23 cellular contexts compared by ENCODE assay signal in the genomic region with DNA sequence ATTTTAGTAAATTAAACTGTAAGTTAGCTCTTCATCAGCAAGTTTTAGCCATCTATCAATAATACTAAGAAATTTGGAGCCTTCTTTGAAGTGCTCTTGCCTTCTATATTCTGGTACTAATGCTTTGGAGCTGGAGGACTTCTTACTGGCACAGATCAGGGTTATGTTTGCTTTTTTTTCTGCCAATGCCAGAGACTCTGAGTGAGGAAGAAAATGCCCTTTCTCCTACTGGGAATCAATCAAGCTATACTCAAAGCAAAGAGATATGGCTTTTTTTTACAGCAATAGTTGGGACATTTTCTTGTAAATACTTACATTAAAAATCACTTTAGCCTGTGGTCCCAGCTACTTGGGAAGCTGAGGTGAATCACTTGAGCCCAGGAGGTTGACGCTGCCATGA. TPM values are rescaled to one million over a fixed set of nuclear protein-coding genes. Genes with fewer than 3 reads are reported as not detected.
DNase-seq lines count a peak whose midpoint lies in the region; ATAC-seq and TF ChIP-seq lines count a peak whose summit lies in the region.
"Had no signal": no experiment of that assay in that cellular context is flagged by ENCODE, and none has a peak within 500 bp of the region (broad histone marks: within the 10 kb centered on the region; RNA-seq: fewer than 3 reads in every experiment).

No MANE protein-coding gene starts in this region.

- H3K9ac ChIP-seq in adipocyte (ENCODE audit: low read length) (peak overlapping the region; percentile 61), liver (ENCODE audit: low read depth in 1 of 2, low read length in 2 of 2) (peak overlapping the region in 1 of 2 donors; percentile 39)

- TF ChIP-seq POLR2A in stomach (IDR thresholded peaks at IDR 0.05), result no peak

- TF ChIP-seq CTCF in CD8-positive, alpha-beta T cell (IDR thresholded peaks at IDR 0.05), result no peak
- TF ChIP-seq CTCF in liver (IDR thresholded peaks at IDR 0.05; ENCODE audit: low read depth, low read length, missing input control) (no peak), stomach (IDR thresholded peaks at IDR 0.05) (no peak)

- TF ChIP-seq EP300 in stomach (IDR thresholded peaks at IDR 0.05), result no peak

- no peak overlapping the region for H3K27ac ChIP-seq in CD8-positive, alpha-beta T cell (ENCODE audit: low read depth, low read length)
- peak overlapping the region; percentile 0 to 6 for H3K27ac ChIP-seq in liver (ENCODE audit: low read depth in 1 of 2, low read length in 2 of 2)
- peak overlapping the region in 3 of 5 donors; percentile 44 to 51 (median 46) for H3K27ac ChIP-seq in stomach
- H3K27ac ChIP-seq: epithelial cell of prostate had no signal

- H3K36me3 ChIP-seq in CD8-positive, alpha-beta T cell (ENCODE audit: insufficient read depth, low read length), result no peaks in the 10 kb centered on the region
- H3K36me3 ChIP-seq in adipocyte (ENCODE audit: control insufficient read depth, insufficient read depth, low read length, severe bottlenecking) (peaks cover 14% of the 10 kb centered on the region), liver (ENCODE audit: control insufficient read depth in 4 of 4, insufficient read depth in 3 of 4, low read depth in 1 of 4, low read length in 3 of 4) (no peaks in the 10 kb centered on the region), stomach (peaks cover 0 to 6% (median 0%) of the 10 kb centered on the region in 4 donors)

- ATAC-seq in CD8-positive, alpha-beta T cell, result no peak
- ATAC-seq in GM21786 (IDR thresholded peaks at IDR 0.05; ENCODE audit: unreplicated experiment), result no peak

- no peaks in the 10 kb centered on the region for H3K27me3 Mint-ChIP-seq in CD8-positive, alpha-beta T cell (ENCODE audit: low read depth)
- H3K27me3 Mint-ChIP-seq: activated CD4-positive, alpha-beta memory T cell treated with anti-CD3 and anti-CD28 coated beads for 36 hours; CD4-positive, alpha-beta memory T cell had no signal

- no peak overlapping the region for H3K4me3 Mint-ChIP-seq in CD8-positive, alpha-beta T cell
- H3K4me3 Mint-ChIP-seq: activated CD4-positive, alpha-beta memory T cell treated with anti-CD3 and anti-CD28 coated beads for 36 hours; CD4-positive, alpha-beta memory T cell; T-helper 2 cell treated with Interferon-gamma antibody and Interleukin-4, amounts not matched to agents 5 μg/mL and 100 μg/mL, for 36 hours had no signal

- H3K36me3 Mint-ChIP-seq in CD8-positive, alpha-beta T cell, result peaks cover 9% of the 10 kb centered on the region
- H3K36me3 Mint-ChIP-seq: activated CD4-positive, alpha-beta memory T cell treated with anti-CD3 and anti-CD28 coated beads for 36 hours had no signal

- peak in 1 of 2 donors; percentile 17 for TF ChIP-seq RAD21 in liver (IDR thresholded peaks at IDR 0.05)

- H3K27me3 ChIP-seq in CD8-positive, alpha-beta T cell (ENCODE audit: insufficient read depth, low read length), result no peaks in the 10 kb centered on the region
- H3K27me3 ChIP-seq in adipocyte (replicated peaks; ENCODE audit: control insufficient read depth, insufficient read depth, low read length), result no peaks in the 10 kb centered on the region
- no peaks in the 10 kb centered on the region for H3K27me3 ChIP-seq in liver (ENCODE audit: control insufficient read depth in 4 of 4, insufficient read depth in 4 of 4, low read length in 3 of 4)
- H3K27me3 ChIP-seq in stomach, result no peaks in the 10 kb centered on the region

- CTCF ChIA-PET in CD8-positive, alpha-beta T cell (lab: Charles Lee), result no interaction called here

- H3K4me3 ChIP-seq in CD8-positive, alpha-beta T cell (ENCODE audit: low read depth, low read length), result no peak overlapping the region
- peak overlapping the region; percentile 69 for H3K4me3 ChIP-seq in adipocyte (ENCODE audit: low read length)
- H3K4me3 ChIP-seq in liver (ENCODE audit: low read depth in 1 of 3, low read length in 3 of 3), result no peak overlapping the region
- H3K4me3 ChIP-seq in stomach, result no peak overlapping the region

- no peaks in the 10 kb centered on the region for H3K9me3 Mint-ChIP-seq in CD8-positive, alpha-beta T cell
- H3K9me3 Mint-ChIP-seq: activated CD4-positive, alpha-beta memory T cell treated with anti-CD3 and anti-CD28 coated beads for 36 hours; CD4-positive, alpha-beta memory T cell; T-helper 2 cell treated with Interferon-gamma antibody and Interleukin-4, amounts not matched to agents 5 μg/mL and 100 μg/mL, for 36 hours had no signal

- peak overlapping the region; percentile 27 for H3K27ac Mint-ChIP-seq in CD8-positive, alpha-beta T cell
- H3K27ac Mint-ChIP-seq: activated CD4-positive, alpha-beta memory T cell treated with anti-CD3 and anti-CD28 coated beads for 36 hours; T-helper 2 cell treated with Interferon-gamma antibody and Interleukin-4, amounts not matched to agents 5 μg/mL and 100 μg/mL, for 36 hours had no signal

- POLR2A ChIA-PET in CD8-positive, alpha-beta T cell (lab: Charles Lee), result interaction anchor here (0.7 kb wide), 1 partner anchor 327 kb away, joined by 3 read pairs; no protein-coding TSS in a partner anchor

- no peak for DNase-seq in CD8-positive, alpha-beta T cell
- peak; percentile 5 for DNase-seq in adipocyte (ENCODE audit: low read depth)
- no peak for DNase-seq in stomach
- no peak for DNase-seq in SIG-M5 (lab: John Stamatoyannopoulos, UW)
- no peak for DNase-seq in stimulated activated CD4-positive, alpha-beta T cell treated with anti-CD3 and anti-CD28 coated beads, Interleukin-12 subunit alpha, Interleukin-12 subunit beta, amount 100 ng/mL, for 4 hours
- DNase-seq: activated CD4-positive, alpha-beta memory T cell treated with anti-CD3 and anti-CD28 coated beads for 36 hours; activated gamma-delta T cell treated with Interleukin-2 at 50 U/mL for 16 hours; activated T-cell treated with anti-CD3 and anti-CD28 coated beads for 4 hours; anterior cingulate cortex; CD4-positive, alpha-beta memory T cell; central memory CD4-positive, alpha-beta T cell; DMS79; HCEC 1CT; kidney; NCI-H1092 treated with DMSO at 0.1 percent for 48 hours; NCI-H2029 treated with DMSO at 0.1 percent for 48 hours; NK-92 treated with Interleukin-12 subunit alpha and Interleukin-12 subunit beta, amount 100 ng/mL, for 24 hours; small intestine; stimulated activated CD4-positive, alpha-beta T cell treated with anti-CD3 and anti-CD28 coated beads, Interleukin-4, amount 100 ng/mL, for 4 hours had no signal

- peaks cover 7% of the 10 kb centered on the region for H3K4me1 ChIP-seq in CD8-positive, alpha-beta T cell (ENCODE audit: insufficient read depth, low read length)
- H3K4me1 ChIP-seq in adipocyte (ENCODE audit: control insufficient read depth, insufficient read depth, low read length), result peaks cover 41% of the 10 kb centered on the region
- H3K4me1 ChIP-seq in liver (ENCODE audit: control insufficient read depth in 4 of 4, insufficient read depth in 4 of 4, low read length in 3 of 4), result peaks cover 20 to 41% (median 37%) of the 10 kb centered on the region in 4 donors
- peaks cover 14 to 51% (median 37%) of the 10 kb centered on the region in 4 donors for H3K4me1 ChIP-seq in stomach

- intact Hi-C loops in CD8-positive, alpha-beta T cell (cut with DNase I, micrococcal nuclease), result loop anchor here (5.0 kb wide), 2 partner anchors 333 to 902 kb away; partner anchors contain the start of genes ECPAS (in 1 of the 2) and INIP (in 1 of the 2)
- intact Hi-C loops in stomach (cut with DNase I; ENCODE audit: low total_unique reads), result no loop called here

- 79% methylated on average over 1 of the region's 1 CpG for WGBS in liver
- WGBS in stomach, 5 donors, result 67 to 82% (median 74%) methylated on average over 1 of the region's 1 CpG

- no peaks in the 10 kb centered on the region for H3K9me3 ChIP-seq in CD8-positive, alpha-beta T cell (ENCODE audit: low read length)
- H3K9me3 ChIP-seq in adipocyte (ENCODE audit: control insufficient read depth, low read length) (no peaks in the 10 kb centered on the region), liver (ENCODE audit: control insufficient read depth in 4 of 4, low read length in 3 of 4) (no peaks in the 10 kb centered on the region), stomach (no peaks in the 10 kb centered on the region)

- H3K4me1 Mint-ChIP-seq in CD8-positive, alpha-beta T cell (ENCODE audit: low read depth), result peaks cover 45% of the 10 kb centered on the region

TF ChIP-seq in liver, 16 proteins besides CTCF, POLR2A, EP300 and RAD21:
- peak; percentile 34 to 52 for TF ChIP-seq HNF4A (conservative IDR thresholded peaks at IDR 0.05)
- TF ChIP-seq RXRA (IDR thresholded peaks at IDR 0.05), result peak in 1 of 2 donors; percentile 63
- TF ChIP-seq, protein P1, sequence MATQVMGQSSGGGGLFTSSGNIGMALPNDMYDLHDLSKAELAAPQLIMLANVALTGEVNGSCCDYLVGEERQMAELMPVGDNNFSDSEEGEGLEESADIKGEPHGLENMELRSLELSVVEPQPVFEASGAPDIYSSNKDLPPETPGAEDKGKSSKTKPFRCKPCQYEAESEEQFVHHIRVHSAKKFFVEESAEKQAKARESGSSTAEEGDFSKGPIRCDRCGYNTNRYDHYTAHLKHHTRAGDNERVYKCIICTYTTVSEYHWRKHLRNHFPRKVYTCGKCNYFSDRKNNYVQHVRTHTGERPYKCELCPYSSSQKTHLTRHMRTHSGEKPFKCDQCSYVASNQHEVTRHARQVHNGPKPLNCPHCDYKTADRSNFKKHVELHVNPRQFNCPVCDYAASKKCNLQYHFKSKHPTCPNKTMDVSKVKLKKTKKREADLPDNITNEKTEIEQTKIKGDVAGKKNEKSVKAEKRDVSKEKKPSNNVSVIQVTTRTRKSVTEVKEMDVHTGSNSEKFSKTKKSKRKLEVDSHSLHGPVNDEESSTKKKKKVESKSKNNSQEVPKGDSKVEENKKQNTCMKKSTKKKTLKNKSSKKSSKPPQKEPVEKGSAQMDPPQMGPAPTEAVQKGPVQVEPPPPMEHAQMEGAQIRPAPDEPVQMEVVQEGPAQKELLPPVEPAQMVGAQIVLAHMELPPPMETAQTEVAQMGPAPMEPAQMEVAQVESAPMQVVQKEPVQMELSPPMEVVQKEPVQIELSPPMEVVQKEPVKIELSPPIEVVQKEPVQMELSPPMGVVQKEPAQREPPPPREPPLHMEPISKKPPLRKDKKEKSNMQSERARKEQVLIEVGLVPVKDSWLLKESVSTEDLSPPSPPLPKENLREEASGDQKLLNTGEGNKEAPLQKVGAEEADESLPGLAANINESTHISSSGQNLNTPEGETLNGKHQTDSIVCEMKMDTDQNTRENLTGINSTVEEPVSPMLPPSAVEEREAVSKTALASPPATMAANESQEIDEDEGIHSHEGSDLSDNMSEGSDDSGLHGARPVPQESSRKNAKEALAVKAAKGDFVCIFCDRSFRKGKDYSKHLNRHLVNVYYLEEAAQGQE (IDR thresholded peaks at IDR 0.05), result no peak

RNA-seq across cellular contexts. Expression of gene HSDL2, which starts 4.3 kb away (rescaled TPM):
- 1 to 10 TPM; 3.0 to 4.0 TPM for total RNA-seq in CD8-positive, alpha-beta T cell
- 100 to 1,000 TPM in 1 of 2 donors, 10 to 100 TPM in 1; 26.1 to 135 TPM for total RNA-seq in liver
- 10 to 100 TPM; 72.2 to 86.9 TPM for polyA plus RNA-seq in liver
- 10 to 100 TPM; 18.3 to 56.9 (median 28.1) TPM for total RNA-seq in stomach
- 10 to 100 TPM; 19.6 to 24.5 (median 23.5) TPM for polyA plus RNA-seq in stomach

RNA-seq across cellular contexts. Expression of gene PTBP3, which starts 50.8 kb away (rescaled TPM):
- total RNA-seq in CD8-positive, alpha-beta T cell, result 100 to 1,000 TPM in 1 of 2 experiments, 10 to 100 TPM in 1; 96.8 to 112 TPM
- total RNA-seq in liver, result 10 to 100 TPM; 11.8 to 34.1 TPM
- polyA plus RNA-seq in liver, result 1 to 10 TPM; 4.3 to 6.7 TPM
- 10 to 100 TPM; 15.2 to 90.7 (median 29.5) TPM for total RNA-seq in stomach
- polyA plus RNA-seq in stomach, result 10 to 100 TPM; 11.7 to 22.5 (median 15.3) TPM
